15 cellular contexts compared by ENCODE assay signal in the genomic region with DNA sequence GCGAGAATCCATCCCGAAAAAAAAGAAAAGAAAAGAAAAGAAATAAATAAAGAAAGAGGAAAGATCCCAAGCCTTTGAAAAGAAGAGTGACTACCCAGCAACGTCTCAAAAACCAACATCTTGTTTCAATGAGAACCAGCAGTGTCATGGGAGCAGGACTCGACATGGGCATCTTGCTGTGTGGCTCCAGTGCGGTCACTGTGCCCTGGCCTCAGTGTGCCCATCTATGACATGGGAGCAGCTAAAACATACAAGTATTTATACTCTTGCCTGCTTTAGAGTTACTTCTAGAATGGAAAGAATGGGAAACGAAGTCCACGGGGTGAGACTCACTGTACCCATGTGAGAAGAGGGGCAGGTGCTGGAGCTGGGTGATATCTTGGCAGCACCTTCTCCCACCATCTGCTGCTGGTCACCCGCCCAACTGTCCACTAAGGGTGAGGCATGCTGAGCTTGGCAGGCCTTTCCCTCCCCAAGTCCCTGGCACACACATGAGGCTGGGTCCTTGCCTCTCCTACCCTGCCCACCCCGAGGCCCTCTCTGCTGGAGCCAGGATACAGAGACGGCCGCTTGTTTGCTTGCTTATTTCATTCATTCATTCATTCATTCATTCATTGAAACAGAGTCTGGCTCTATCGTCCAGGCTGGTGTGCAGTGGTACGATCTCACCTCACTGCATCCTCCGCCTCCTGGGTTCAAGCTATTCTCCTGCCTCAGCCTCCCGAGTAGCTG.
A peak's percentile ranks its signal among the peaks of the same experiment; 100 is the strongest.
DNase-seq lines count a peak whose midpoint lies in the region; ATAC-seq, FAIRE-seq and TF ChIP-seq lines count a peak whose summit lies in the region.
"Had no signal": no experiment of that assay in that cellular context is flagged by ENCODE, and none has a peak within 500 bp of the region (broad histone marks: within the 10 kb centered on the region; RNA-seq: fewer than 3 reads in every experiment).

No MANE protein-coding gene starts in this region.

- H3K27ac ChIP-seq in right cardiac atrium (ENCODE audit: low read length) (no peak overlapping the region), K562 (ENCODE audit: extremely low read depth, low read depth, low read length) (no peak overlapping the region)
- H3K27ac ChIP-seq: BLaER1, HL-60 had no signal

- in situ Hi-C loops in K562 (cut with MboI): no loop called here

- WGBS in right cardiac atrium: 93% methylated on average over 15 of the region's 15 CpGs
- WGBS in K562 (ENCODE audit: insufficient coverage, low coverage, missing lambda C conversion rate): 92% methylated on average over 15 of the region's 15 CpGs

- POLR2A ChIA-PET in K562 (lab: Yijun Ruan, JAX): no interaction called here

- no peaks in the 10 kb centered on the region for H3K27me3 ChIP-seq in right cardiac atrium (ENCODE audit: control insufficient read depth, insufficient read depth)
- no peaks in the 10 kb centered on the region for H3K27me3 ChIP-seq in K562 (ENCODE audit: control insufficient read depth in 2 of 2, insufficient read depth in 2 of 2, low read length in 2 of 2)
- H3K27me3 ChIP-seq: BLaER1 had no signal

- FAIRE-seq in K562 (lab: Jason Lieb, UNC) (no peak), urothelium cell line (lab: Jason Lieb, UNC) (peak; percentile 17)

- TF ChIP-seq POLR2A in K562 (conservative IDR thresholded peaks at IDR 0.05): no peak

- H3K4me3 ChIP-seq in right cardiac atrium (ENCODE audit: low read length) (no peak overlapping the region), K562 (no peak overlapping the region)
- H3K4me3 ChIP-seq: BLaER1 had no signal

- DNase-seq in right cardiac atrium: peak in 2 of 3 donors; percentile 4 to 30
- no peak for DNase-seq in cardiac septum (ENCODE audit: low spot score)
- DNase-seq in K562 (ENCODE audit: extremely low read depth in 1 of 4, low spot score in 3 of 4): no peak
- peak; percentile 34 for DNase-seq in myocyte (ENCODE audit: low read depth)
- no peak for DNase-seq in urothelium cell line (ENCODE audit: low spot score)
- DNase-seq in T-helper 1 cell: no peak
- DNase-seq: 8988T, AML-193, DMS53, HCEC 1CT, HFFc6 had no signal

- H4K20me1 ChIP-seq in K562 (replicated peaks; ENCODE audit: control insufficient read depth, insufficient read depth, low read length): no peaks in the 10 kb centered on the region
- H4K20me1 ChIP-seq: BLaER1 had no signal

- H3K4me2 ChIP-seq in K562 (ENCODE audit: insufficient read depth, low read length): no peak overlapping the region
- H3K4me2 ChIP-seq: BLaER1 had no signal

- no peak for TF ChIP-seq RAD21 in K562 (CRISPR knock-in tag; conservative IDR thresholded peaks at IDR 0.05 in 1 of 2, IDR thresholded peaks at IDR 0.05 in 1 of 2)

- no peaks in the 10 kb centered on the region for H3K79me2 ChIP-seq in K562 (ENCODE audit: control insufficient read depth, insufficient read depth, low read length)

- ATAC-seq in right cardiac atrium (no peak), K562 (no peak), HG03135 (IDR thresholded peaks at IDR 0.05; ENCODE audit: unreplicated experiment) (no peak), HG03108 (IDR thresholded peaks at IDR 0.05; ENCODE audit: unreplicated experiment) (no peak)

- peaks cover 82% of the 10 kb centered on the region; the same call in 2 of the 3 replicates for H3K36me3 ChIP-seq in K562 (ENCODE audit: control insufficient read depth, insufficient read depth, low read length)
- H3K36me3 ChIP-seq: BLaER1 had no signal

- H3K9ac ChIP-seq in K562 (ENCODE audit: insufficient read depth in 1 of 2, low read depth in 2 of 2, low read length in 2 of 2): peak overlapping the region in 1 of 2 experiments; percentile 57; a peak in 1 of 4 replicates
- H3K9ac ChIP-seq: BLaER1 had no signal

- TF ChIP-seq CTCF in K562 (IDR thresholded peaks at IDR 0.05 in 2 of 3, conservative IDR thresholded peaks at IDR 0.05 in 1 of 3; ENCODE audit: insufficient read depth in 2 of 3, low read depth in 1 of 3, low read length in 3 of 3): no peak

- intact Hi-C loops in right cardiac atrium (cut with DNase I): no loop called here
- intact Hi-C loops in cardiac septum (cut with DNase I): no loop called here
- intact Hi-C loops in K562 (cut with micrococcal nuclease): no loop called here

- H3K9me3 ChIP-seq in right cardiac atrium (ENCODE audit: control insufficient read depth, low read length) (no peaks in the 10 kb centered on the region), K562 (replicated peaks; ENCODE audit: control insufficient read depth, insufficient read depth, low read depth, low read length) (no peaks in the 10 kb centered on the region)
- H3K9me3 ChIP-seq: BLaER1 had no signal

- CTCF ChIA-PET in K562 (lab: Yijun Ruan, JAX; ENCODE audit: low intra/inter-chr PET ratio): interaction anchor here (0.8 kb wide), 1 partner anchor 174 kb away, joined by 3 read pairs; no protein-coding TSS in a partner anchor

- no peak overlapping the region for H2AFZ ChIP-seq in K562 (ENCODE audit: low read depth, low read length)

- no peaks in the 10 kb centered on the region for H3K9me1 ChIP-seq in K562 (ENCODE audit: control insufficient read depth, insufficient read depth, low read length)

- no TSS peak for BruUV-seq in K562 (replicated peaks; lab: Mats Ljungman, UMichigan)

- no peaks in the 10 kb centered on the region for H3K4me1 ChIP-seq in right cardiac atrium (ENCODE audit: control insufficient read depth, insufficient read depth, low read length)
- peaks cover 0 to 4% of the 10 kb centered on the region in 2 experiments; a peak in 1 of 5 replicates for H3K4me1 ChIP-seq in K562 (replicated peaks in 1 of 2; ENCODE audit: control insufficient read depth in 2 of 2, insufficient read depth in 2 of 2, low read length in 2 of 2)
- H3K4me1 ChIP-seq: BLaER1 had no signal

- no peak for TF ChIP-seq EP300 in K562 (IDR thresholded peaks at IDR 0.05; ENCODE audit: low read length)

TF ChIP-seq in K562, 482 proteins besides CTCF, POLR2A, EP300 and RAD21:
- TF ChIP-seq, protein P1, sequence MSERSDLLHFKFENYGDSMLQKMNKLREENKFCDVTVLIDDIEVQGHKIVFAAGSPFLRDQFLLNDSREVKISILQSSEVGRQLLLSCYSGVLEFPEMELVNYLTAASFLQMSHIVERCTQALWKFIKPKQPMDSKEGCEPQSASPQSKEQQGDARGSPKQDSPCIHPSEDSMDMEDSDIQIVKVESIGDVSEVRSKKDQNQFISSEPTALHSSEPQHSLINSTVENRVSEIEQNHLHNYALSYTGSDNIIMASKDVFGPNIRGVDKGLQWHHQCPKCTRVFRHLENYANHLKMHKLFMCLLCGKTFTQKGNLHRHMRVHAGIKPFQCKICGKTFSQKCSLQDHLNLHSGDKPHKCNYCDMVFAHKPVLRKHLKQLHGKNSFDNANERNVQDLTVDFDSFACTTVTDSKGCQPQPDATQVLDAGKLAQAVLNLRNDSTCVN (CRISPR knock-in tag; IDR thresholded peaks at IDR 0.05): no peak
- TF ChIP-seq RBM25 (IDR thresholded peaks at IDR 0.05; ENCODE audit: low read depth, low read length, severe bottlenecking) (peak; percentile 32), ZFP36 (IDR thresholded peaks at IDR 0.05; ENCODE audit: low read depth, low read length, partially characterized antibody) (no peak), ZNF24 (IDR thresholded peaks at IDR 0.05) (peak; percentile 81; the same call in 1 of the 2 replicates)
- TF ChIP-seq, protein P2, sequence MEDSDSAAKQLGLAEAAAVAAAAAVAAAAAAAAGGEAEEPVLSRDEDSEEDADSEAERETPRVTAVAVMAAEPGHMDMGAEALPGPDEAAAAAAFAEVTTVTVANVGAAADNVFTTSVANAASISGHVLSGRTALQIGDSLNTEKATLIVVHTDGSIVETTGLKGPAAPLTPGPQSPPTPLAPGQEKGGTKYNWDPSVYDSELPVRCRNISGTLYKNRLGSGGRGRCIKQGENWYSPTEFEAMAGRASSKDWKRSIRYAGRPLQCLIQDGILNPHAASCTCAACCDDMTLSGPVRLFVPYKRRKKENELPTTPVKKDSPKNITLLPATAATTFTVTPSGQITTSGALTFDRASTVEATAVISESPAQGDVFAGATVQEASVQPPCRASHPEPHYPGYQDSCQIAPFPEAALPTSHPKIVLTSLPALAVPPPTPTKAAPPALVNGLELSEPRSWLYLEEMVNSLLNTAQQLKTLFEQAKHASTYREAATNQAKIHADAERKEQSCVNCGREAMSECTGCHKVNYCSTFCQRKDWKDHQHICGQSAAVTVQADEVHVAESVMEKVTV (CRISPR knock-in tag; IDR thresholded peaks at IDR 0.05): no peak

Comparison
In these comparisons a context has a peak if more than half of its experiments do, and no peak if none do; other contexts are left out.
1. DNase-seq: peak in right cardiac atrium (2 of 3) and myocyte (single experiment); none in cardiac septum (single experiment), K562 (0 of 4), urothelium cell line (single experiment) and T-helper 1 cell (0 of 5).